ENCODE assay signal across 8 cellular contexts in the genomic region with DNA sequence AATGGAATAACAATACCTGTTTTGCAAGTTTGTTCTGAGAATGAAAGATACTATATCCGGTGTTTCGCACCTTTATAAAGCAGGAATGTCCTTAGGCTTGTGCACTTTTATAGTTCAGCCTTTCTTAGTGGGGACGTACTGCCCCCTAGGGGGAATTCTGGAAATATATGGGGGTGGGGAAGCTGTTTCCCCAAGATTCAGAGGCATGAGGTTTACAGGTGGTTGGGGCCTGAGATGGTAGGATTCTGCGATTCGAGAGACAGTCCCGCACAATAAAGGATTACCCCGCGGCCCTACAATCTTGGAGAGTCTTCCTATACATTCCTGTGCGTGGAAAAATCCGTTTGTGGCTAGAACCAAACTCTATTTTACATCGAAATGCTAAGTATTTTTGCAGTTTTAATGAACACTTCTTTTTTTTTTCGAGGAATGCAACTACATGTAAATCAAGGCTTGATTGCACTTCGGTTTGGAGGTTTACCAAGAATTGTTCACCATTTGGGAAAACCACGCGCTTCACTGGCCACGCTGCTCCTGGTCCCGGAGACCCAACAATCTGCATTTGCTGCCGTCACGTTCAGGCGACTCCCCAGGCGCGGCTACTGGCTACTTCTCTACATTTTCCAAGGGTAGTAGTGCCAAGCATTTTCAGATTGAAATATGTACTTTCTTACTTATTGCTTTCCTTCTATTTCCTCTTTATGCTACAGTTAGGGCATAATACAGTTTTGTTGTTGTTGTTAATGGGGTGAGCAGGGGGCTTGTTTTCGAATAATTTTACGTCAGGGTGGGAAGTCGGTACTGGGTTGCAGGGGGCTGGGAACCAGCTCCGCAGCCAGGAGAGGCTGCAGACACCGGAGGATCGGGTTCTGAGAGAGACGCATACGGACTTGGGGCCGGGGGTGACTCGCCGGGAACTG. TPM values are rescaled to one million over a fixed set of nuclear protein-coding genes. Genes with fewer than 3 reads are reported as not detected.
DNase-seq lines count a peak whose midpoint lies in the region; ATAC-seq and TF ChIP-seq lines count a peak whose summit lies in the region.

No MANE protein-coding gene starts in this region.

- peak overlapping the region; percentile 84 for H3K4me3 Mint-ChIP-seq in progenitor cell of endocrine pancreas (ENCODE audit: low read depth)

- intact Hi-C loops in left ventricle myocardium inferior (cut with micrococcal nuclease): loop anchor here (5.0 kb wide), 2 partner anchors 126 to 231 kb away; no protein-coding TSS in a partner anchor

- H3K27me3 Mint-ChIP-seq in progenitor cell of endocrine pancreas: no peaks in the 10 kb centered on the region

- H3K9me3 Mint-ChIP-seq in progenitor cell of endocrine pancreas (ENCODE audit: low read depth): no peaks in the 10 kb centered on the region

- H3K4me1 Mint-ChIP-seq in progenitor cell of endocrine pancreas (ENCODE audit: low read depth): peaks cover 8% of the 10 kb centered on the region

- no peaks in the 10 kb centered on the region for H3K27me3 ChIP-seq in left ventricle myocardium inferior (ENCODE audit: low read depth)

- DNase-seq in DMS53 treated with DMSO at 0.1 percent for 48 hours (lab: John Stamatoyannopoulos, UW; ENCODE audit: unreplicated experiment) (peak; percentile 80), MV-4-11 (lab: John Stamatoyannopoulos, UW) (peak; percentile 45), SKM-1 treated with dmso at 0.1 percent for 144 hours (lab: John Stamatoyannopoulos, UW; ENCODE audit: unreplicated experiment) (peak; percentile 54), amniotic epithelial cell (ENCODE audit: low read depth) (peak; percentile 71), left ventricle myocardium inferior (peak; percentile 33), progenitor cell of endocrine pancreas (ENCODE audit: low spot score, unreplicated experiment) (peak; percentile 42)

- peaks cover 24% of the 10 kb centered on the region for H3K36me3 ChIP-seq in left ventricle myocardium inferior

- H3K9me3 ChIP-seq in left ventricle myocardium inferior (replicated peaks): no peaks in the 10 kb centered on the region

- TF ChIP-seq CTCF in left ventricle myocardium inferior (IDR thresholded peaks at IDR 0.05; ENCODE audit: borderline replicate concordance) (peak; percentile 86), progenitor cell of endocrine pancreas (IDR thresholded peaks at IDR 0.05; ENCODE audit: unreplicated experiment) (peak; percentile 95)

- H3K4me1 ChIP-seq in left ventricle myocardium inferior: peaks cover 21% of the 10 kb centered on the region

- peak overlapping the region; percentile 33 for H3K27ac Mint-ChIP-seq in progenitor cell of endocrine pancreas

- peaks cover 18% of the 10 kb centered on the region for H3K36me3 Mint-ChIP-seq in progenitor cell of endocrine pancreas (ENCODE audit: insufficient read depth)

- H3K27ac ChIP-seq in left ventricle myocardium inferior (replicated peaks): peak overlapping the region; percentile 4

- H3K4me3 ChIP-seq in left ventricle myocardium inferior: peak overlapping the region; percentile 82

- ATAC-seq in GM21786 (IDR thresholded peaks at IDR 0.05; ENCODE audit: unreplicated experiment) (peak; percentile 64), HG03097 (IDR thresholded peaks at IDR 0.05; ENCODE audit: low FRiP score, unreplicated experiment) (no peak)

RNA-seq across cellular contexts. Expression of a gene that starts 0.8 kb away (rescaled TPM):
- total RNA-seq in left ventricle myocardium inferior (0.25 TPM), progenitor cell of endocrine pancreas (1.4 and 1.7 TPM in 2 replicates)

RNA-seq across cellular contexts. Expression of a gene that starts 31.4 kb away (rescaled TPM):
- 4.3 TPM for total RNA-seq in left ventricle myocardium inferior
- total RNA-seq in progenitor cell of endocrine pancreas: 26.3 and 28.1 TPM in 2 replicates
